In the genomic region with DNA sequence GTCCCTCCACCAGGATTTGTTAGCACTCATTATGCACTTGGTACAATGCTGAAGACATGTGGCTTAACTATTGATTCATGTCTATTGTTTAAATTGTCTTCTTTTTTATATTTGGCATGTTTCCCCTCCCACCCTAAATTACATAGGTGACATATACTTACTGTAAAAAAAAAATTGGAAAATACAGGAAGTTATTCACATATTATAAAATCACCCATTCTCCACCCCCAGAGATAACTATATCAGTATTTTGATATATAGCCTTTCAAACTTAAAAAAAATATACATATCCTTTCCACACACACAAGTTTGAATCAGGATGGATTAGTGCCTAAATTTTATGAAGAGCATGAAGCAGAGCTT, we compare ENCODE assay signal across 10 cellular contexts.
"Had no signal": no experiment of that assay in that cellular context is flagged by ENCODE, and none has a peak within 500 bp of the region (broad histone marks: within the 10 kb centered on the region; RNA-seq: fewer than 3 reads in every experiment).

No MANE protein-coding gene starts in this region.

- H3K27ac Mint-ChIP-seq: activated CD8-positive, alpha-beta T cell treated with anti-CD3 and anti-CD28 coated beads for 36 hours; activated T-cell treated with anti-CD3 and anti-CD28 coated beads, Interleukin-2, amount 50 U/mL, for 72 hours; nephron progenitor cell had no signal

- H3K4me1 ChIP-seq: uterus had no signal

- H3K4me1 Mint-ChIP-seq: central memory CD8-positive, alpha-beta T cell had no signal

- H3K9me3 Mint-ChIP-seq: activated CD8-positive, alpha-beta T cell treated with anti-CD3 and anti-CD28 coated beads for 36 hours; activated T-cell treated with anti-CD3 and anti-CD28 coated beads, Interleukin-2, amount 50 U/mL, for 72 hours; central memory CD8-positive, alpha-beta T cell had no signal

- H3K27ac ChIP-seq: ovary, uterus had no signal

- H3K4me3 Mint-ChIP-seq: activated CD8-positive, alpha-beta T cell treated with anti-CD3 and anti-CD28 coated beads for 36 hours; activated T-cell treated with anti-CD3 and anti-CD28 coated beads, Interleukin-2, amount 50 U/mL, for 72 hours; central memory CD8-positive, alpha-beta T cell; nephron progenitor cell had no signal

- H3K36me3 ChIP-seq: ovary, uterus had no signal

- DNase-seq: activated CD8-positive, alpha-beta memory T cell treated with anti-CD3 and anti-CD28 coated beads, Interleukin-2, amount 50 U/mL, for 4 hours; effector memory CD4-positive, alpha-beta T cell; left colon; nephron progenitor cell; ovary; uterus had no signal

- H3K4me3 ChIP-seq: lung, ovary, uterus had no signal

- H3K9me3 ChIP-seq: ovary, uterus had no signal

- H3K27me3 ChIP-seq: ovary, uterus had no signal
